18 cellular contexts compared by ENCODE assay signal in the genomic region with DNA sequence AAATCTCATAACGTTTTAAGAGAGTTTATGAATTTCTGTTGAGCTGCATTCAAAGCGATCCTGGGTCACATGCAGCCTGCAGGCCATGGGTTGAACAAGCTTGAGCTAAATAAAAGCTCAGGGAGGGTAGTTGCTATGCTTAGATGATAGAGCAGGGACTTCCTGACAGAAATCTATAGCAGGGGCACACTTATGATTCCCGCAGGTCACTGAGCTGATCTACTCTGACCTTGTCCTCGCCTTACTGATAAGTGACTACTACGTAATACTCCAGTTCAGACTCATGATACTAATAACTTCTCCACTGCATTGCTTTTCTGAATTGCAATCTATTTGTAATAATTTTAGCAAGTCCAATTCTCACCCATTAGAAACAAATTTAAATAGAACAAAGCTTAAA.
DNase-seq lines count a peak whose midpoint lies in the region; ATAC-seq, FAIRE-seq and TF ChIP-seq lines count a peak whose summit lies in the region.
"Had no signal": no experiment of that assay in that cellular context is flagged by ENCODE, and none has a peak within 500 bp of the region (broad histone marks: within the 10 kb centered on the region; RNA-seq: fewer than 3 reads in every experiment).

No MANE protein-coding gene starts in this region.

- TF ChIP-seq CTCF in heart left ventricle (IDR thresholded peaks at IDR 0.05) (no peak), Panc1 (IDR thresholded peaks at IDR 0.05) (no peak), glutamatergic neuron (IDR thresholded peaks at IDR 0.05; ENCODE audit: partially characterized antibody, unreplicated experiment) (no peak), mesothelial cell of epicardium (IDR thresholded peaks at IDR 0.05; ENCODE audit: unreplicated experiment) (no peak)

- no peaks in the 10 kb centered on the region for H3K9me3 Mint-ChIP-seq in glutamatergic neuron (ENCODE audit: unreplicated experiment)
- H3K9me3 Mint-ChIP-seq in mesothelial cell of epicardium: no peaks in the 10 kb centered on the region
- H3K9me3 Mint-ChIP-seq: CD4-positive, alpha-beta T cell had no signal

- no peak for FAIRE-seq in small intestine (lab: Jason Lieb, UNC)
- FAIRE-seq: G401.6, GM12891, H54 had no signal

- H3K4me3 ChIP-seq in heart left ventricle: no peak overlapping the region
- no peak overlapping the region for H3K4me3 ChIP-seq in Panc1 (ENCODE audit: low read depth in 2 of 2, low read length in 2 of 2)
- no peak overlapping the region for H3K4me3 ChIP-seq in small intestine (ENCODE audit: low read depth in 1 of 2, low read length in 2 of 2)
- H3K4me3 ChIP-seq: GM23248 had no signal

- H3K36me3 Mint-ChIP-seq in glutamatergic neuron (ENCODE audit: unreplicated experiment): peaks cover 6% of the 10 kb centered on the region
- peaks cover 15% of the 10 kb centered on the region for H3K36me3 Mint-ChIP-seq in mesothelial cell of epicardium

- peak in 3 of 4 donors; percentile 25 to 57 (median 50) for ATAC-seq in heart left ventricle
- no peak for ATAC-seq in Panc1
- peak; percentile 55 for ATAC-seq in left ventricle myocardium superior
- ATAC-seq: HCT116 had no signal

- peak overlapping the region in 8 of 12 donors; percentile 17 to 86 (median 74) for H3K27ac ChIP-seq in heart left ventricle
- H3K27ac ChIP-seq in Panc1 (ENCODE audit: low read length): peak overlapping the region; percentile 23; the same call in 1 of the 2 replicates
- no peak overlapping the region for H3K27ac ChIP-seq in small intestine (ENCODE audit: low read depth in 1 of 2, low read length in 1 of 2)
- H3K27ac ChIP-seq: GM23248 had no signal

- CTCF ChIA-PET in Panc1 (lab: Charles Lee): no interaction called here

- BruUV-seq in Panc1 (replicated peaks; lab: Mats Ljungman, UMichigan): no TSS peak

- H3K27me3 ChIP-seq in heart left ventricle: no peaks in the 10 kb centered on the region
- no peaks in the 10 kb centered on the region for H3K27me3 ChIP-seq in Panc1 (ENCODE audit: control insufficient read depth, insufficient read depth, low read length)
- H3K27me3 ChIP-seq in small intestine (ENCODE audit: control insufficient read depth in 2 of 2, insufficient read depth in 2 of 2, low read length in 2 of 2): no peaks in the 10 kb centered on the region

- POLR2A ChIA-PET in Panc1 (lab: Charles Lee): no interaction called here

- in situ Hi-C loops in Panc1 (cut with HindIII; ENCODE audit: low pct_unique_long_range_greater_than_20kb, low sequenced_read_pairs): no loop called here

- H3K4me1 ChIP-seq in heart left ventricle: peaks cover 6 to 68% (median 46%) of the 10 kb centered on the region in 12 donors
- H3K4me1 ChIP-seq in Panc1 (ENCODE audit: control insufficient read depth, insufficient read depth, low read length): peaks cover 30% of the 10 kb centered on the region
- H3K4me1 ChIP-seq in small intestine (ENCODE audit: control insufficient read depth in 2 of 2, insufficient read depth in 1 of 2, low read depth in 1 of 2, low read length in 1 of 2): peaks cover 4% of the 10 kb centered on the region in 2 donors

- DNase-seq in heart left ventricle (no peak), cardiac septum (ENCODE audit: low spot score) (no peak), Panc1 (ENCODE audit: low read depth, low spot score) (no peak), left ventricle myocardium superior (no peak), small intestine (peak; percentile 49), glutamatergic neuron (no peak), mesothelial cell of epicardium (ENCODE audit: low spot score in 2 of 2, unreplicated experiment in 2 of 2) (no peak)
- DNase-seq: 8988T; C1 segment of cervical spinal cord; CD4-positive, alpha-beta T cell; DMS79 treated with DMSO at 0.1 percent for 48 hours; EL; GM23248 had no signal

- H3K9me3 ChIP-seq in heart left ventricle (no peaks in the 10 kb centered on the region), Panc1 (ENCODE audit: control insufficient read depth, insufficient read depth, low read depth, low read length) (no peaks in the 10 kb centered on the region), small intestine (ENCODE audit: control insufficient read depth, low read depth) (no peaks in the 10 kb centered on the region)

- 50 to 57% (median 56%) methylated on average over 5 of the region's 5 CpGs for WGBS in heart left ventricle, 4 donors
- WGBS in small intestine, 3 donors: 65 to 82% (median 67%) methylated on average over 5 of the region's 5 CpGs

- intact Hi-C loops in heart left ventricle (cut with DNase I) (loop anchor here in 1 of 10 donors (5.0 kb wide), 1 partner anchor 84 kb away; no protein-coding TSS in a partner anchor), cardiac septum (cut with DNase I) (no loop called here), Panc1 (cut with micrococcal nuclease; ENCODE audit: unreplicated experiment) (no loop called here), left ventricle myocardium superior (cut with micrococcal nuclease) (no loop called here)

- H3K27ac Mint-ChIP-seq in glutamatergic neuron (ENCODE audit: unreplicated experiment) (no peak overlapping the region), mesothelial cell of epicardium (no peak overlapping the region)
- H3K27ac Mint-ChIP-seq: B cell; CD4-positive, alpha-beta T cell had no signal

- H3K27me3 Mint-ChIP-seq in glutamatergic neuron (ENCODE audit: unreplicated experiment) (peaks cover 2% of the 10 kb centered on the region), mesothelial cell of epicardium (ENCODE audit: low read depth) (no peaks in the 10 kb centered on the region)
- H3K27me3 Mint-ChIP-seq: B cell; CD4-positive, alpha-beta T cell had no signal

- H3K4me1 Mint-ChIP-seq in glutamatergic neuron (ENCODE audit: low read depth, unreplicated experiment) (no peaks in the 10 kb centered on the region), mesothelial cell of epicardium (peaks cover 38% of the 10 kb centered on the region)
- H3K4me1 Mint-ChIP-seq: B cell had no signal

- H3K4me3 Mint-ChIP-seq in glutamatergic neuron (ENCODE audit: unreplicated experiment) (no peak overlapping the region), mesothelial cell of epicardium (no peak overlapping the region)
- H3K4me3 Mint-ChIP-seq: B cell; CD4-positive, alpha-beta T cell had no signal

- no peak for TF ChIP-seq POLR2A in heart left ventricle (IDR thresholded peaks at IDR 0.05)

- H3K36me3 ChIP-seq in heart left ventricle (peaks cover 0 to 10% (median 0%) of the 10 kb centered on the region in 9 donors), Panc1 (ENCODE audit: control insufficient read depth, insufficient read depth, low read length) (no peaks in the 10 kb centered on the region), small intestine (ENCODE audit: control insufficient read depth in 2 of 2, insufficient read depth in 2 of 2, low read length in 2 of 2) (no peaks in the 10 kb centered on the region)

Comparison
In these comparisons a context has a peak if more than half of its experiments do, and no peak if none do; other contexts are left out.
1. H3K27ac ChIP-seq: peak in heart left ventricle (8 of 12) and Panc1 (single experiment); none in small intestine (0 of 2).